Comparison of ENCODE assay signal across 34 cellular contexts in the genomic region with DNA sequence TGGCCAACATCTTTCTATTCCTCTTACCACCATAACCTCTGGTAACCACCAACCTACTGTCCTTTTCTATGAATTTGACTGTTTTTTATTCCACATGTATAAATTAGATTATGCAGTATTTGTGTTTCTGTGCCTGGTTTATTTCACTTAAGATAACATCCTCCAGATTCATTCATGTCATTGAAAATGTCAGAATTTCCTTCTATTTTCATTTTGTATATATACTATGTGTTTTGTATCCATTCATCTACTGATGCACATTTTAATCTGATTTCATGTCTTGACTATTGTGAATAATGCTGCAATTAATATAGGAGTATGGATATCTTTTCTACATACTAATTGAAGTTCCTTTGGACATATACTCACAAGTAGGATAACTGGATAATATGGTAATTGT.
"Had no signal": no experiment of that assay in that cellular context is flagged by ENCODE, and none has a peak within 500 bp of the region (broad histone marks: within the 10 kb centered on the region; RNA-seq: fewer than 3 reads in every experiment).

No MANE protein-coding gene starts in this region.

- H3K9ac ChIP-seq: KMS-11 had no signal

- DNase-seq: Karpas-422, Kasumi-1, KG1, MG63, MM.1S, NCI-H1048, NCI-H1092, NCI-H1092 treated with DMSO at 0.1 percent for 48 hours, NCI-H1105, NCI-H1105 treated with DMSO at 0.1 percent for 48 hours, NCI-H1417, NCI-H1417 treated with DMSO at 0.1 percent for 48 hours, NCI-H1436, NCI-H1436 treated with DMSO at 0.1 percent for 48 hours, NCI-H146, NCI-H1694, NCI-H1694 treated with DMSO at 0.1 percent for 48 hours, NCI-H187, NCI-H187 treated with DMSO at 0.1 percent for 48 hours, NCI-H1930, NCI-H2029, NCI-H2029 treated with DMSO at 0.1 percent for 48 hours, NCI-H2081, NCI-H2081 treated with DMSO at 0.1 percent for 48 hours, NCI-H2107, NCI-H2171, NCI-H2171 treated with DMSO at 0.1 percent for 48 hours, NCI-H2227 treated with DMSO at 0.1 percent for 48 hours, NCI-H226, NCI-H345, NCI-H446, NCI-H446 treated with DMSO at 0.1 percent for 48 hours, NCI-H510A had no signal

- H3K4me3 ChIP-seq: MG63 had no signal

- H3K4me2 ChIP-seq: KMS-11 had no signal

- H3K27me3 ChIP-seq: MG63 had no signal

- H3K27ac ChIP-seq: KMS-11 had no signal

- H3K36me3 ChIP-seq: MG63 had no signal
